ENCODE assay signal across 19 cellular contexts in the genomic region with DNA sequence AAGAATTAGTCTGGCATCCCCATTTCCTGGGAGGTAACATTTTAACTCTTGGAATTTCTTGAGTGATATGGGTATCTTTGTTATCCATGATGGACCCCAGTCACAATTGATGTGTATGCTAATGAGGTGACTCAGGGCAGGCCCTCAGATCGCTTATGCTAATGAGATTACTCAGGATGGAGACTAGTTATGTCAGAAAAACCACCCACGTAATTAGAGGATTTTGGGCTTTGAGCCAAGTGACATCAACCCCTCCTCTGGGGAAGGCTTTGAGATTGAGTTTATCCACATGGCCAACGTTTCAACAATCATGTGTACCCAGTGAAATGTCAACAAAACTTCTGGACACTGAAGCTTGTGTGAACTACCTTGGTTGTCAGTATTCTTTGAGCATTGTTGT.
"Had no signal": no experiment of that assay in that cellular context is flagged by ENCODE, and none has a peak within 500 bp of the region (broad histone marks: within the 10 kb centered on the region; RNA-seq: fewer than 3 reads in every experiment).

No MANE protein-coding gene starts in this region.

- H3K9me3 ChIP-seq: testis, vagina had no signal

- H3K27ac ChIP-seq: coronary artery, left lung, testis, vagina, WERI-Rb-1 had no signal

- H3K4me3 ChIP-seq: coronary artery, left lung, testis, vagina had no signal

- H3K27me3 ChIP-seq: left lung, testis, vagina had no signal

- ATAC-seq: activated naive CD4-positive, alpha-beta T cell treated with anti-CD3 and anti-CD28 coated beads, Interleukin-2, amount 50 U/mL, for 72 hours; left lung; natural killer cell had no signal

- H3K36me3 ChIP-seq: left lung, vagina, WERI-Rb-1 had no signal

- DNase-seq: activated CD4-positive, alpha-beta T cell treated with anti-CD3 and anti-CD28 coated beads, Interleukin-2, amount 50 U/mL, for 1 hour; activated CD4-positive, CD25-positive, alpha-beta regulatory T cell treated with anti-CD3 and anti-CD28 coated beads, Interleukin-2, amount 50 U/mL, for 72 hours; activated gamma-delta T cell treated with Interleukin-2 at 50 U/mL for 16 hours; activated T-cell treated with anti-CD3 and anti-CD28 coated beads, Interleukin-2, amount 50 U/mL, for 1 hour; aorta; cerebellar nuclear complex; foreskin fibroblast; kidney; left lung; midbrain; natural killer cell; stimulated activated CD4-positive, alpha-beta T cell treated with anti-CD3 and anti-CD28 coated beads, Interleukin-4, amount 100 ng/mL, for 1 hour; stimulated activated naive CD4-positive, alpha-beta T cell; T-helper 2 cell; testis; WERI-Rb-1 had no signal

- H3K4me1 ChIP-seq: left lung, testis, vagina had no signal
